ENCODE assay signal across 8 cellular contexts in genomic region chr6:40823917-40824891, GRCh38.
A peak's percentile ranks its signal among the peaks of the same experiment; 100 is the strongest.
DNase-seq lines count a peak whose midpoint lies in the region; ATAC-seq and TF ChIP-seq lines count a peak whose summit lies in the region.
"Not testable (repeated sequence)": the region's sequence is repeated elsewhere in the genome, so short reads cannot be mapped to it uniquely, and the experiment has no call there.

No MANE protein-coding gene starts in this region.

- in situ Hi-C loops in brain microvascular endothelial cell (cut with HindIII; ENCODE audit: low pct_ligation_motif_present, low sequenced_read_pairs): not testable (repeated sequence)

- peak; percentile 65 for DNase-seq in DND-41
- peak; percentile 54 for DNase-seq in HuH-7.5 (ENCODE audit: low spot score)
- DNase-seq in NCI-H510A (lab: John Stamatoyannopoulos, UW): peak; percentile 24
- DNase-seq in T-helper 2 cell treated with Interferon-gamma antibody and Interleukin-4, amounts not matched to agents 5 μg/mL and 100 μg/mL, for 36 hours (ENCODE audit: low spot score): peak; percentile 7
- DNase-seq in brain microvascular endothelial cell: peak; percentile 54
- DNase-seq in heart left ventricle: peak in 2 of 5 donors; percentile 39 to 44
- not testable (repeated sequence) for DNase-seq in natural killer cell treated with Interleukin-12 subunit alpha and Interleukin-12 subunit beta and Interleukin-15 and Interleukin-18, amount 100 ng/mL, for 72 hours (ENCODE audit: low spot score); tibial artery

- H3K79me2 ChIP-seq in DND-41 (ENCODE audit: insufficient read depth, low read length): not testable (repeated sequence)

- not testable (repeated sequence) for H3K4me1 ChIP-seq in DND-41 (ENCODE audit: insufficient read depth, low read length); heart left ventricle; tibial artery

- peaks cover 11% of the 10 kb centered on the region for H3K27me3 ChIP-seq in DND-41 (ENCODE audit: insufficient read depth, low read length, poor library complexity)
- not testable (repeated sequence) for H3K27me3 ChIP-seq in brain microvascular endothelial cell (replicated peaks); heart left ventricle; tibial artery

- H3K9me3 Mint-ChIP-seq in T-helper 2 cell treated with Interferon-gamma antibody and Interleukin-4, amounts not matched to agents 5 μg/mL and 100 μg/mL, for 36 hours; natural killer cell treated with Interleukin-12 subunit alpha and Interleukin-12 subunit beta and Interleukin-15 and Interleukin-18, amount 100 ng/mL, for 72 hours: not testable (repeated sequence)

- H3K4me2 ChIP-seq in DND-41 (ENCODE audit: insufficient read depth, low read length): not testable (repeated sequence)

- not testable (repeated sequence) for H3K36me3 ChIP-seq in DND-41 (ENCODE audit: insufficient read depth, low read length); brain microvascular endothelial cell (replicated peaks); heart left ventricle; tibial artery

- not testable (repeated sequence) for H3K27ac Mint-ChIP-seq in T-helper 2 cell treated with Interferon-gamma antibody and Interleukin-4, amounts not matched to agents 5 μg/mL and 100 μg/mL, for 36 hours; natural killer cell treated with Interleukin-12 subunit alpha and Interleukin-12 subunit beta and Interleukin-15 and Interleukin-18, amount 100 ng/mL, for 72 hours

- peak; percentile 76 for ATAC-seq in DND-41 (ENCODE audit: insufficient read depth, low read depth)
- ATAC-seq in heart left ventricle: peak; percentile 20 to 78 (median 72)
- ATAC-seq in natural killer cell treated with Interleukin-12 subunit alpha and Interleukin-12 subunit beta and Interleukin-15 and Interleukin-18, amount 100 ng/mL, for 72 hours: peak; percentile 52 to 67

- H3K4me3 ChIP-seq in DND-41 (ENCODE audit: low read depth in 1 of 2, low read length in 2 of 2); brain microvascular endothelial cell (ENCODE audit: low read depth, low read length); heart left ventricle; tibial artery: not testable (repeated sequence)

- not testable (repeated sequence) for H3K4me3 Mint-ChIP-seq in T-helper 2 cell treated with Interferon-gamma antibody and Interleukin-4, amounts not matched to agents 5 μg/mL and 100 μg/mL, for 36 hours; natural killer cell treated with Interleukin-12 subunit alpha and Interleukin-12 subunit beta and Interleukin-15 and Interleukin-18, amount 100 ng/mL, for 72 hours

- H3K4me1 Mint-ChIP-seq in T-helper 2 cell treated with Interferon-gamma antibody and Interleukin-4, amounts not matched to agents 5 μg/mL and 100 μg/mL, for 36 hours (ENCODE audit: low read depth); natural killer cell treated with Interleukin-12 subunit alpha and Interleukin-12 subunit beta and Interleukin-15 and Interleukin-18, amount 100 ng/mL, for 72 hours (ENCODE audit: low read depth in 2 of 2): not testable (repeated sequence)

- not testable (repeated sequence) for H3K27ac ChIP-seq in DND-41 (ENCODE audit: low read length); brain microvascular endothelial cell; heart left ventricle; tibial artery

- not testable (repeated sequence) for H3K9me3 ChIP-seq in DND-41 (ENCODE audit: insufficient read depth, low read length, severe bottlenecking); heart left ventricle; tibial artery

- H3K36me3 Mint-ChIP-seq in T-helper 2 cell treated with Interferon-gamma antibody and Interleukin-4, amounts not matched to agents 5 μg/mL and 100 μg/mL, for 36 hours (ENCODE audit: low read depth); natural killer cell treated with Interleukin-12 subunit alpha and Interleukin-12 subunit beta and Interleukin-15 and Interleukin-18, amount 100 ng/mL, for 72 hours: not testable (repeated sequence)

- not testable (repeated sequence) for H4K20me1 ChIP-seq in DND-41 (ENCODE audit: insufficient read depth, low read length)

- H3K9ac ChIP-seq in DND-41 (ENCODE audit: low read depth, low read length): not testable (repeated sequence)

- 45 to 49% (median 49%) methylated on average over 12 of the region's 12 CpGs for WGBS in heart left ventricle, 4 donors

- H2AFZ ChIP-seq in DND-41 (ENCODE audit: low read depth, low read length): not testable (repeated sequence)

- TF ChIP-seq POLR2A in heart left ventricle (IDR thresholded peaks at IDR 0.05): not testable (repeated sequence)

- intact Hi-C loops in heart left ventricle (cut with DNase I): loop anchor here in 2 of 10 donors (10.0 kb wide), 2 partner anchors 239 to 499 kb away; partner anchors contain the start of gene LRFN2 (in 1 of the 2)
- intact Hi-C loops in tibial artery (cut with DNase I; ENCODE audit: low total_unique reads): not testable (repeated sequence)

- TF ChIP-seq CTCF in DND-41 (IDR thresholded peaks at IDR 0.05; ENCODE audit: borderline replicate concordance, extremely low read depth, low read length, poor library complexity, severe bottlenecking) (peak; percentile 73), brain microvascular endothelial cell (IDR thresholded peaks at IDR 0.05; ENCODE audit: low read depth, low read length, missing control alignments) (peak; percentile 76), heart left ventricle (IDR thresholded peaks at IDR 0.05) (peak; percentile 43 to 72 (median 60)), tibial artery (IDR thresholded peaks at IDR 0.05) (peak; percentile 37 to 40)

- peaks cover 26% of the 10 kb centered on the region for H3K27me3 Mint-ChIP-seq in T-helper 2 cell treated with Interferon-gamma antibody and Interleukin-4, amounts not matched to agents 5 μg/mL and 100 μg/mL, for 36 hours (ENCODE audit: low read depth)
- peaks cover 19 to 30% of the 10 kb centered on the region in 2 donors for H3K27me3 Mint-ChIP-seq in natural killer cell treated with Interleukin-12 subunit alpha and Interleukin-12 subunit beta and Interleukin-15 and Interleukin-18, amount 100 ng/mL, for 72 hours
